Comparison of ENCODE assay signal across 2 cellular contexts in genomic region chr20:35134900-35135299, GRCh38.
A peak's percentile ranks its signal among the peaks of the same experiment; 100 is the strongest.
TF ChIP-seq lines count a peak whose summit lies in the region.

No MANE protein-coding gene starts in this region.

TF ChIP-seq in A549, 52 proteins besides CTCF, POLR2A, EP300 and RAD21:
- TF ChIP-seq RCOR1 (IDR thresholded peaks at IDR 0.05; ENCODE audit: low read depth, low read length) = no peak
- no peak for TF ChIP-seq PHF8 (IDR thresholded peaks at IDR 0.05; ENCODE audit: borderline replicate concordance, low read depth)
- no peak for TF ChIP-seq HOXB5 (CRISPR knock-in tag; IDR thresholded peaks at IDR 0.05)
- no peak for TF ChIP-seq SREBF2 (IDR thresholded peaks at IDR 0.05)
- no peak for TF ChIP-seq EHF (CRISPR knock-in tag; IDR thresholded peaks at IDR 0.05)
- no peak for TF ChIP-seq TFCP2L1 (CRISPR knock-in tag; IDR thresholded peaks at IDR 0.05)
- no peak for TF ChIP-seq FOSB (CRISPR knock-in tag; IDR thresholded peaks at IDR 0.05)

TF ChIP-seq in K562, 482 proteins besides CTCF, POLR2A, EP300 and RAD21:
- TF ChIP-seq SPI1 (IDR thresholded peaks at IDR 0.05; ENCODE audit: borderline replicate concordance, low read depth, low read length) (peak; percentile 18; the same call in 1 of the 2 replicates), MEF2D (tag; conservative IDR thresholded peaks at IDR 0.05; ENCODE audit: low read depth) (no peak)
